Comparison of ENCODE assay signal across 13 cellular contexts in genomic region chr11:2675540-2675939, GRCh38. TPM values are rescaled to one million over a fixed set of nuclear protein-coding genes. Genes with fewer than 3 reads are reported as not detected.
DNase-seq lines count a peak whose midpoint lies in the region; ATAC-seq and TF ChIP-seq lines count a peak whose summit lies in the region.
"Had no signal": no experiment of that assay in that cellular context is flagged by ENCODE, and none has a peak within 500 bp of the region (broad histone marks: within the 10 kb centered on the region; RNA-seq: fewer than 3 reads in every experiment).

No MANE protein-coding gene starts in this region.

- no peak overlapping the region for H3K4me3 Mint-ChIP-seq in glutamatergic neuron (ENCODE audit: unreplicated experiment)

- peaks cover 87% of the 10 kb centered on the region for H3K79me2 ChIP-seq in smooth muscle cell (ENCODE audit: low read depth)

- H3K27ac ChIP-seq in adrenal gland = peak overlapping the region in 2 of 5 donors; percentile 69 to 71
- no peak overlapping the region for H3K27ac ChIP-seq in smooth muscle cell (ENCODE audit: low read depth)
- H3K27ac ChIP-seq: BLaER1, prostate gland, thoracic aorta had no signal

- no peaks in the 10 kb centered on the region for H3K36me3 Mint-ChIP-seq in glutamatergic neuron (ENCODE audit: unreplicated experiment)

- intact Hi-C loops in adrenal gland (cut with DNase I) = no loop called here
- intact Hi-C loops in left colon (cut with DNase I, micrococcal nuclease) = no loop called here

- peaks cover 0 to 7% of the 10 kb centered on the region in 2 donors for H3K36me3 ChIP-seq in adrenal gland (replicated peaks in 1 of 2)
- H3K36me3 ChIP-seq in smooth muscle cell (ENCODE audit: low read depth) = no peaks in the 10 kb centered on the region
- H3K36me3 ChIP-seq: prostate gland, thoracic aorta had no signal

- H3K4me1 ChIP-seq in adrenal gland (replicated peaks in 1 of 2) = peaks cover 6 to 44% of the 10 kb centered on the region in 2 donors
- peaks cover 16% of the 10 kb centered on the region for H3K4me1 ChIP-seq in smooth muscle cell (ENCODE audit: low read depth)
- H3K4me1 ChIP-seq: prostate gland had no signal

- no peaks in the 10 kb centered on the region for H3K9me3 ChIP-seq in adrenal gland (replicated peaks in 1 of 3)
- no peaks in the 10 kb centered on the region for H3K9me3 ChIP-seq in smooth muscle cell (replicated peaks; ENCODE audit: low read depth)
- H3K9me3 ChIP-seq: BLaER1, prostate gland, thoracic aorta had no signal

- 64 to 89% (median 81%) methylated on average over 3 to 7 of the region's 7 CpGs for WGBS in adrenal gland, 4 donors
- WGBS in smooth muscle cell (ENCODE audit: low lambda C conversion rate) = 66% methylated on average over 7 of the region's 7 CpGs

- no peak for TF ChIP-seq POLR2A in adrenal gland (IDR thresholded peaks at IDR 0.05)

- peaks cover 100% of the 10 kb centered on the region for H4K20me1 ChIP-seq in smooth muscle cell (ENCODE audit: low read depth)

- peaks cover 14% of the 10 kb centered on the region for H3K4me1 Mint-ChIP-seq in glutamatergic neuron (ENCODE audit: low read depth, unreplicated experiment)

- H3K4me3 ChIP-seq in adrenal gland (no peak overlapping the region), smooth muscle cell (no peak overlapping the region)
- H3K4me3 ChIP-seq: BLaER1, prostate gland, thoracic aorta had no signal

- H3K27me3 ChIP-seq in adrenal gland (no peaks in the 10 kb centered on the region), smooth muscle cell (ENCODE audit: low read depth) (no peaks in the 10 kb centered on the region)
- H3K27me3 ChIP-seq: BLaER1 had no signal

- TF ChIP-seq CTCF in adrenal gland (IDR thresholded peaks at IDR 0.05) (no peak), smooth muscle cell (IDR thresholded peaks at IDR 0.05; ENCODE audit: borderline replicate concordance, insufficient read depth, poor library complexity, severe bottlenecking) (no peak), glutamatergic neuron (IDR thresholded peaks at IDR 0.05; ENCODE audit: partially characterized antibody, unreplicated experiment) (no peak)

- peaks cover 4% of the 10 kb centered on the region for H3K27me3 Mint-ChIP-seq in glutamatergic neuron (ENCODE audit: unreplicated experiment)

- DNase-seq in NCI-H69 (lab: John Stamatoyannopoulos, UW) (peak; percentile 53), adrenal gland (peak in 4 of 7 donors; percentile 8 to 87 (median 30)), left colon (peak in 1 of 2 donors; percentile 30), smooth muscle cell (lab: John Stamatoyannopoulos, UW; ENCODE audit: unreplicated experiment) (no peak), glutamatergic neuron (no peak)
- DNase-seq in activated naive CD4-positive, alpha-beta T cell (lab: John Stamatoyannopoulos, UW) = no peak
- DNase-seq: kidney glomerular epithelial cell, NCI-H1092 treated with DMSO at 0.1 percent for 48 hours, NCI-H2171 had no signal

- no peaks in the 10 kb centered on the region for H3F3A ChIP-seq in smooth muscle cell (ENCODE audit: low read depth)

- no peak overlapping the region for H2AFZ ChIP-seq in smooth muscle cell (ENCODE audit: low read depth)

- H3K4me2 ChIP-seq in smooth muscle cell = peak overlapping the region; percentile 6
- H3K4me2 ChIP-seq: BLaER1 had no signal

- H3K9ac ChIP-seq in smooth muscle cell (ENCODE audit: low read depth) = no peak overlapping the region
- H3K9ac ChIP-seq: BLaER1 had no signal

- no peaks in the 10 kb centered on the region for H3K9me3 Mint-ChIP-seq in glutamatergic neuron (ENCODE audit: unreplicated experiment)

- ATAC-seq in left colon (peak; percentile 26), HG03378 (IDR thresholded peaks at IDR 0.05; ENCODE audit: unreplicated experiment) (no peak)

- H3K27ac Mint-ChIP-seq in glutamatergic neuron (ENCODE audit: unreplicated experiment) = no peak overlapping the region

RNA-seq across cellular contexts. Expression of gene KCNQ1OT1, which starts 24.3 kb away (rescaled TPM):
- total RNA-seq in adrenal gland (1 to 10 TPM in 4 of 8 donors, under 1 TPM in 4; 0.55 to 3.6 (median 1.4) TPM), left colon (1 to 10 TPM; 1.1 to 1.9 TPM), smooth muscle cell (9.8 and 12.3 TPM in 2 replicates), glutamatergic neuron (ENCODE audit: unreplicated experiment) (14.3 TPM)
- polyA plus RNA-seq in adrenal gland (1 to 10 TPM in 1 of 3 donors, under 1 TPM in 2; 0.15 to 1.4 (median 0.17) TPM), smooth muscle cell (1.6 and 4.6 TPM in 2 replicates)

Comparison
In these comparisons a context has a peak if more than half of its experiments do, and no peak if none do; other contexts are left out.
1. DNase-seq: peak in NCI-H69 (single experiment) and adrenal gland (4 of 7); none in smooth muscle cell (single experiment), glutamatergic neuron (single experiment) and activated naive CD4-positive, alpha-beta T cell (0 of 4).